Comparison of ENCODE assay signal across 10 cellular contexts in genomic region chr1:844472-845026, GRCh38.
DNase-seq lines count a peak whose midpoint lies in the region; ATAC-seq and TF ChIP-seq lines count a peak whose summit lies in the region.
"Had no signal": no experiment of that assay in that cellular context is flagged by ENCODE, and none has a peak within 500 bp of the region (broad histone marks: within the 10 kb centered on the region; RNA-seq: fewer than 3 reads in every experiment).

No MANE protein-coding gene starts in this region.

- H3K4me1 Mint-ChIP-seq in activated CD4-positive, alpha-beta memory T cell treated with anti-CD3 and anti-CD28 coated beads for 36 hours (ENCODE audit: low read depth), result peaks cover 42% of the 10 kb centered on the region

- H3K9me2 ChIP-seq in OCI-LY7 (ENCODE audit: insufficient read depth, low read length), result no peaks in the 10 kb centered on the region

- no peaks in the 10 kb centered on the region for H3K27me3 ChIP-seq in HUES48 (ENCODE audit: control insufficient read depth, insufficient read depth, low read length)

- no peak for ATAC-seq in HG02610 (IDR thresholded peaks at IDR 0.05; ENCODE audit: unreplicated experiment)
- ATAC-seq: mucosa of descending colon had no signal

- no peak for TF ChIP-seq CTCF in OCI-LY7 (conservative IDR thresholded peaks at IDR 0.05; ENCODE audit: low read length)

- H3K9ac ChIP-seq in HUES48 (ENCODE audit: low read depth, low read length), result no peak overlapping the region

- H4K20me1 ChIP-seq in OCI-LY7 (ENCODE audit: insufficient read depth, low read length), result no peaks in the 10 kb centered on the region

- intact Hi-C loops in activated CD4-positive, alpha-beta memory T cell treated with anti-CD3 and anti-CD28 coated beads for 36 hours (cut with micrococcal nuclease), result no loop called here
- intact Hi-C loops in OCI-LY7 (cut with micrococcal nuclease; ENCODE audit: unreplicated experiment), result no loop called here

- peak overlapping the region; percentile 78 for H3K27ac Mint-ChIP-seq in activated CD4-positive, alpha-beta memory T cell treated with anti-CD3 and anti-CD28 coated beads for 36 hours

- no peak overlapping the region for H2AFZ ChIP-seq in OCI-LY7 (ENCODE audit: low read length)

- H3K36me3 ChIP-seq in HUES48 (ENCODE audit: control insufficient read depth, insufficient read depth, low read length), result no peaks in the 10 kb centered on the region
- H3K36me3 ChIP-seq in OCI-LY7 (ENCODE audit: insufficient read depth, low read length), result no peaks in the 10 kb centered on the region; the same call in 1 of the 2 replicates

- H3K9me3 ChIP-seq in HUES48 (ENCODE audit: control insufficient read depth, insufficient read depth, low read length), result no peaks in the 10 kb centered on the region
- no peaks in the 10 kb centered on the region for H3K9me3 ChIP-seq in OCI-LY7 (ENCODE audit: low read length)
- H3K9me3 ChIP-seq: mucosa of descending colon had no signal

- POLR2A ChIA-PET in activated CD4-positive, alpha-beta memory T cell treated with anti-CD3 and anti-CD28 coated beads for 36 hours (lab: Charles Lee), result no interaction called here
- POLR2A ChIA-PET in OCI-LY7 (lab: Charles Lee), result no interaction called here

- H3K4me2 ChIP-seq in OCI-LY7 (ENCODE audit: low read length), result no peak overlapping the region

- DNase-seq in activated CD4-positive, alpha-beta memory T cell treated with anti-CD3 and anti-CD28 coated beads for 36 hours, result peak; percentile 37
- DNase-seq in central memory CD4-positive, alpha-beta T cell, result peak; percentile 42
- DNase-seq in stimulated activated CD4-positive, alpha-beta T cell treated with anti-CD3 and anti-CD28 coated beads, Interleukin-15, amount 100 ng/mL, for 24 hours, result peak; percentile 41
- no peak for DNase-seq in NK-92 treated with Interleukin-12 subunit alpha and Interleukin-12 subunit beta, amount 100 ng/mL, for 24 hours (lab: John Stamatoyannopoulos, UW)
- DNase-seq in OCI-LY7 (ENCODE audit: low spot score) (no peak), DMS79 (lab: John Stamatoyannopoulos, UW) (no peak)
- DNase-seq: mucosa of descending colon, NCI-H510A had no signal

- no peaks in the 10 kb centered on the region for H3K79me2 ChIP-seq in OCI-LY7 (ENCODE audit: insufficient read depth, low read depth, low read length)

- H3K4me3 ChIP-seq in HUES48 (ENCODE audit: low read depth, low read length), result no peak overlapping the region
- no peak overlapping the region for H3K4me3 ChIP-seq in OCI-LY7 (ENCODE audit: low read depth, low read length, poor library complexity, severe bottlenecking)
- H3K4me3 ChIP-seq: mucosa of descending colon had no signal

- no peaks in the 10 kb centered on the region for H3K27me3 Mint-ChIP-seq in activated CD4-positive, alpha-beta memory T cell treated with anti-CD3 and anti-CD28 coated beads for 36 hours

- peak overlapping the region; percentile 20 for H3K4me3 Mint-ChIP-seq in activated CD4-positive, alpha-beta memory T cell treated with anti-CD3 and anti-CD28 coated beads for 36 hours

- BruUV-seq in OCI-LY7 (replicated peaks; lab: Mats Ljungman, UMichigan), result no TSS peak

- peaks cover 10% of the 10 kb centered on the region for H3K4me1 ChIP-seq in HUES48 (ENCODE audit: control insufficient read depth, insufficient read depth, low read length)
- H3K4me1 ChIP-seq in OCI-LY7 (ENCODE audit: insufficient read depth, low read length, poor library complexity, severe bottlenecking), result no peaks in the 10 kb centered on the region

- peaks cover 4% of the 10 kb centered on the region for H3K36me3 Mint-ChIP-seq in activated CD4-positive, alpha-beta memory T cell treated with anti-CD3 and anti-CD28 coated beads for 36 hours

- CTCF ChIA-PET in activated CD4-positive, alpha-beta memory T cell treated with anti-CD3 and anti-CD28 coated beads for 36 hours (lab: Charles Lee), result no interaction called here
- CTCF ChIA-PET in OCI-LY7 (lab: Charles Lee; ENCODE audit: unreplicated experiment), result no interaction called here

- peak overlapping the region; percentile 35 for H3K27ac ChIP-seq in HUES48 (ENCODE audit: low read depth, low read length)
- H3K27ac ChIP-seq in OCI-LY7 (ENCODE audit: low read depth, low read length, poor library complexity, severe bottlenecking), result no peak overlapping the region

- H3K9me3 Mint-ChIP-seq in activated CD4-positive, alpha-beta memory T cell treated with anti-CD3 and anti-CD28 coated beads for 36 hours, result no peaks in the 10 kb centered on the region

Comparison
In these comparisons a context has a peak if more than half of its experiments do, and no peak if none do; other contexts are left out.
1. DNase-seq: peak in activated CD4-positive, alpha-beta memory T cell treated with anti-CD3 and anti-CD28 coated beads for 36 hours (single experiment), central memory CD4-positive, alpha-beta T cell (single experiment) and stimulated activated CD4-positive, alpha-beta T cell treated with anti-CD3 and anti-CD28 coated beads, Interleukin-15, amount 100 ng/mL, for 24 hours (single experiment); none in NK-92 treated with Interleukin-12 subunit alpha and Interleukin-12 subunit beta, amount 100 ng/mL, for 24 hours (single experiment), OCI-LY7 (single experiment) and DMS79 (single experiment).